ENCODE assay signal across 24 cellular contexts in the genomic region with DNA sequence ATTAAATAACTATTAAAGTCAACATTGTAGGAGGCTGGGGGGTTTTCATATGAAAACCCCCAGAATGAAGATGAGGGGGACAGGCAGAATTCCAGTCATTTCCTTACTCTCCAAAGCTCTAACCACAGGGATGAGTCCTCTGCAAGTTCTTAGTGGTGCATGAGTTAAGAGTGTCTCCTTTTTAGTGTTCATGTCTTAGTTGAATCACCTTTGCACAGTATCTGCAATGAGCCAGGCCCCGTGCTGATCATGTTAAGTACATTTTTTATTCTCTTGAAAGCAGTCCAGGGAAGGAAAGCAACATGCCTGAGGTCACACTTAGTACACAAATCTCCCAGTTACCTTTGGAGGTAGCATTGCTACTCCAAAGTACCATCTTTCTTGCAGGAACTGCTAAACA. TPM values are rescaled to one million over a fixed set of nuclear protein-coding genes. Genes with fewer than 3 reads are reported as not detected.
"Had no signal": no experiment of that assay in that cellular context is flagged by ENCODE, and none has a peak within 500 bp of the region (broad histone marks: within the 10 kb centered on the region; RNA-seq: fewer than 3 reads in every experiment).

No MANE protein-coding gene starts in this region.

- H3K36me3 ChIP-seq: brain microvascular endothelial cell, lower lobe of right lung, sigmoid colon, WERI-Rb-1 had no signal

- H3K4me3 ChIP-seq: hepatocyte, lower lobe of right lung, sigmoid colon had no signal

- DNase-seq: activated CD4-positive, alpha-beta memory T cell treated with anti-CD3 and anti-CD28 coated beads for 36 hours; activated CD4-positive, alpha-beta T cell treated with anti-CD3 and anti-CD28 coated beads for 1 hour; activated gamma-delta T cell; aorta; brain microvascular endothelial cell; caudate nucleus; effector CD8-positive, alpha-beta T cell; erythroblast; foreskin melanocyte; glutamatergic neuron; immature natural killer cell; lower lobe of right lung; naive thymus-derived CD8-positive, alpha-beta T cell; sigmoid colon; WERI-Rb-1 had no signal

- H3K27me3 ChIP-seq: brain microvascular endothelial cell, hepatocyte, sigmoid colon had no signal

- H3K79me2 ChIP-seq: hepatocyte had no signal

- H3K9me3 ChIP-seq: lower lobe of right lung, sigmoid colon had no signal

- H3K4me2 ChIP-seq: hepatocyte had no signal

- H3K27ac ChIP-seq: brain microvascular endothelial cell, hepatocyte, lower lobe of right lung, sigmoid colon, WERI-Rb-1 had no signal

- H2AFZ ChIP-seq: hepatocyte had no signal

RNA-seq across cellular contexts. Expression of gene MSGN1, which starts 25.7 kb away (rescaled TPM):
- total RNA-seq: activated CD4-positive, alpha-beta memory T cell treated with anti-CD3 and anti-CD28 coated beads for 36 hours; aorta; hepatocyte; kidney epithelial cell; left lobe of liver; lower lobe of right lung; mesenteric fat pad; naive thymus-derived CD8-positive, alpha-beta T cell; osteoblast; posterior vena cava; renal cortical epithelial cell; sigmoid colon; temporal lobe had no signal
- polyA plus RNA-seq: adipose tissue; aorta; hepatocyte; immature natural killer cell; naive thymus-derived CD8-positive, alpha-beta T cell had no signal
